9 cellular contexts compared by ENCODE assay signal in the genomic region with DNA sequence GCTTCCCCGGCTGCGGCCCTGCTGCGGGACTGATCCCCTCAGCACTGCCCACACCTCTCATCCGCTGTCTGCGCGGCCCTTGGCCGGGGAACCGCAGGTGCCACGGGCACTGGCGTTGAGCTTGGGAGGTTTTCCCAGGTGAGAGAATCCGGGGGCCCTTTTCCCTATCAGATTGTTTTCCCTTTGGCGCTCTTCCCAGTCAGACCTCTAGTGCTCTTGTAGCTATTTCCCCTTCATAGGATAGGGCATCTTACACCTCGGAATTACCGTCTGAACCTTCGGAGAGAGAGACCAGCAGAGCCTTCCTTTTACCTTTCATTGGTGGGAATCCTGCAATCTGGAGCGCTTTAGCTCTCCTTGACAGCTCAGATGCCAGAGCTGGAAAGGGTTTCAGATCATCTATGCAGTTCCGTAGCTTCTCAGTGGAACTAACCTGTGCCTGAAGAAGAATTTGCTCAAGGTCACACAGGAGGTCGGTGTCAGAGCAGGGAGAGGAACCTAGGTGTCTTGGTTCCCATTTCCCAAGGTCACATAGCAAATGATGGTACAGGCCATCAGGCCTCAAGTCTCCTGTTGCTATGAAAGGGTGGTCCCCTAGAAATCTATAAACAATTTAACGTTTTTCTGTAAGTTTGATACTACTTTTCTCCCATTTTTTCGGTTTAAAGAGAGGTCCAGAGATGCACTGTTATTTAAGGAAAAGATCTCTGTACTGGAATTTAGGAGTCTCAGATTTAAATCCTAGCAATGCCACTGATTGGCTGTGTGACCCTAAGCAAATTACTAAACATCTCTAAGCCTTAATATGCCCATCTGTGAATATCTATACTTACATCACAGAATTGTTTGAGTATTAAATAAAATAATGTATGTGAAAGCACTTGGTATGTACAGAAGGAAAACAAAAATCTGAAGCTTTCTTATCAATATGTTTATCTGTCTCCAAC. TPM values are rescaled to one million over a fixed set of nuclear protein-coding genes. Genes with fewer than 3 reads are reported as not detected.
DNase-seq lines count a peak whose midpoint lies in the region; ATAC-seq, FAIRE-seq and TF ChIP-seq lines count a peak whose summit lies in the region.
"Had no signal": no experiment of that assay in that cellular context is flagged by ENCODE, and none has a peak within 500 bp of the region (broad histone marks: within the 10 kb centered on the region; RNA-seq: fewer than 3 reads in every experiment).

No MANE protein-coding gene starts in this region.

- peak overlapping the region; percentile 81 to 87 for H3K27ac ChIP-seq in ascending aorta
- H3K27ac ChIP-seq in keratinocyte (ENCODE audit: control insufficient read depth, insufficient read depth, low read length), result peak overlapping the region; percentile 57
- H3K27ac ChIP-seq in stomach, result peak overlapping the region; percentile 77 to 97 (median 92)

- H3K9me3 ChIP-seq in ascending aorta, result no peaks in the 10 kb centered on the region
- no peaks in the 10 kb centered on the region for H3K9me3 ChIP-seq in keratinocyte (ENCODE audit: control insufficient read depth, low read depth, low read length)
- H3K9me3 ChIP-seq in stomach, result no peaks in the 10 kb centered on the region

- peaks cover 5 to 22% of the 10 kb centered on the region in 2 donors for H3K4me1 ChIP-seq in ascending aorta
- peaks cover 33% of the 10 kb centered on the region for H3K4me1 ChIP-seq in keratinocyte (ENCODE audit: control insufficient read depth, extremely low read depth, insufficient read depth, low read length)
- peaks cover 13 to 47% (median 28%) of the 10 kb centered on the region in 4 donors for H3K4me1 ChIP-seq in stomach

- H3K9me1 ChIP-seq in keratinocyte (ENCODE audit: control insufficient read depth, extremely low read depth, insufficient read depth, low read length), result no peaks in the 10 kb centered on the region

- H3K79me2 ChIP-seq in keratinocyte (ENCODE audit: control insufficient read depth, insufficient read depth, low read length), result peaks cover 42% of the 10 kb centered on the region

- H3K4me3 ChIP-seq in ascending aorta, result peak overlapping the region; percentile 79 to 90
- peak overlapping the region; percentile 61 to 88 (median 76) for H3K4me3 ChIP-seq in keratinocyte (ENCODE audit: control insufficient read depth in 2 of 3, extremely low read depth in 1 of 3, insufficient read depth in 2 of 3, low read depth in 1 of 3, low read length in 3 of 3)
- peak overlapping the region; percentile 64 to 98 (median 90) for H3K4me3 ChIP-seq in stomach

- FAIRE-seq in keratinocyte (lab: Jason Lieb, UNC), result no peak

- peak overlapping the region; percentile 85 for H3K9ac ChIP-seq in keratinocyte (ENCODE audit: control insufficient read depth, extremely low read depth, insufficient read depth, low read length)

- DNase-seq in A172 (ENCODE audit: low spot score) (peak; percentile 19), NCI-H1092 treated with DMSO at 0.1 percent for 48 hours (lab: John Stamatoyannopoulos, UW) (peak; percentile 80), ascending aorta (ENCODE audit: low spot score in 2 of 2) (no peak), keratinocyte (ENCODE audit: low read depth, low spot score) (no peak), stomach (no peak), NCI-H1436 (lab: John Stamatoyannopoulos, UW) (no peak)

- H3K27me3 ChIP-seq in ascending aorta (no peaks in the 10 kb centered on the region), keratinocyte (ENCODE audit: control insufficient read depth, extremely low read depth, insufficient read depth, low read length) (no peaks in the 10 kb centered on the region), stomach (no peaks in the 10 kb centered on the region)

- H3K4me2 ChIP-seq in keratinocyte (ENCODE audit: control insufficient read depth, extremely low read depth, insufficient read depth, low read depth, low read length), result peak overlapping the region; percentile 73

- H4K20me1 ChIP-seq in keratinocyte (ENCODE audit: control insufficient read depth, extremely low read depth, insufficient read depth, low read length), result no peaks in the 10 kb centered on the region

- H2AFZ ChIP-seq in keratinocyte (ENCODE audit: control insufficient read depth, low read length), result peak overlapping the region; percentile 46

- whole genome bisulfite sequencing in stomach, 5 donors, result 10 to 15% (median 10%) methylated on average over 11 to 20 of the region's 20 CpGs

- no peak for TF ChIP-seq EP300 in stomach (IDR thresholded peaks at IDR 0.05)

- intact Hi-C loops in ascending aorta (cut with DNase I), result loop anchor here (1.0 to 5.0 kb wide), 5 partner anchors 19 to 357 kb away; a partner anchor contains a TSS
- intact Hi-C loops in stomach (cut with DNase I; ENCODE audit: low total_unique reads), result no loop called here

- dilution Hi-C loops in keratinocyte (cut with MboI; ENCODE audit: extremely low pct_ligation_motif_present, low sequenced_read_pairs), result no loop called here

- H3K36me3 ChIP-seq in ascending aorta (no peaks in the 10 kb centered on the region), keratinocyte (ENCODE audit: control insufficient read depth in 2 of 2, extremely low read depth in 1 of 2, insufficient read depth in 2 of 2, low read length in 2 of 2) (peaks cover 0 to 3% of the 10 kb centered on the region in 2 experiments), stomach (no peaks in the 10 kb centered on the region)

- ATAC-seq in GM18519 (IDR thresholded peaks at IDR 0.05; ENCODE audit: low FRiP score, unreplicated experiment) (peak; percentile 15), GM19463 (IDR thresholded peaks at IDR 0.05; ENCODE audit: unreplicated experiment) (no peak)

- TF ChIP-seq CTCF in ascending aorta (IDR thresholded peaks at IDR 0.05) (no peak), keratinocyte (optimal IDR thresholded peaks at IDR 0.05 in 1 of 3, IDR thresholded peaks at IDR 0.05 in 1 of 3, conservative IDR thresholded peaks at IDR 0.05 in 1 of 3; ENCODE audit: extremely low read depth in 1 of 3, insufficient read depth in 2 of 3, low read length in 3 of 3) (no peak), stomach (IDR thresholded peaks at IDR 0.05) (no peak)

- no peak for TF ChIP-seq POLR2A in stomach (IDR thresholded peaks at IDR 0.05)

RNA-seq across cellular contexts. Expression of a gene that starts 0.9 kb away (rescaled TPM):
- 66.2 and 71.5 TPM in 2 replicates for total RNA-seq in A172 (2014; rRNA removed; shearing (Covaris generic))
- total RNA-seq in ascending aorta (17.7 TPM), stomach (100 to 1,000 TPM in 2 of 5 donors, 10 to 100 TPM in 3; 42.9 to 731 (median 68.4) TPM)
- polyA plus RNA-seq in keratinocyte (59.4 to 118 TPM (median 110 TPM) in 3 replicates), stomach (10 to 100 TPM; 25.5 to 35.3 (median 25.6) TPM)
- polyA plus RNA-seq in keratinocyte (2011; ENCODE audit: low read depth), result 32.8 TPM
- 67.0 and 116 TPM in 2 replicates for polyA plus RNA-seq in keratinocyte (2011; cell fraction: cytosol; rRNA removed)
- 67.9 and 81.5 TPM in 2 replicates for polyA plus RNA-seq in keratinocyte (2011; cell fraction: nucleus; rRNA removed)
- 76.5 and 80.3 TPM in 2 replicates for polyA plus RNA-seq in keratinocyte (2012; ENCODE audit: low replicate concordance)
- polyA minus RNA-seq in keratinocyte, result 28.9 to 116 TPM (median 51.2 TPM) in 3 replicates
- polyA minus RNA-seq in keratinocyte (2011; cell fraction: cytosol; rRNA and poly(A)+ RNA removed), result 60.4 TPM
- 20.3 and 30.2 TPM in 2 replicates for polyA minus RNA-seq in keratinocyte (2011; cell fraction: nucleus; rRNA and poly(A)+ RNA removed)

RNA-seq across cellular contexts. Expression of a gene that starts 18.8 kb away (rescaled TPM):
- 10.7 and 14.4 TPM in 2 replicates for total RNA-seq in A172 (2014; rRNA removed; shearing (Covaris generic))
- total RNA-seq in ascending aorta, result 6.7 TPM
- polyA plus RNA-seq in keratinocyte, result 4.1 to 6.1 TPM (median 4.9 TPM) in 3 replicates
- 3.9 TPM for polyA plus RNA-seq in keratinocyte (2011; ENCODE audit: low read depth)
- polyA plus RNA-seq in keratinocyte (2011; cell fraction: cytosol; rRNA removed), result 3.1 and 4.6 TPM in 2 replicates
- 0.73 and 1.3 TPM in 2 replicates for polyA plus RNA-seq in keratinocyte (2011; cell fraction: nucleus; rRNA removed)
- polyA plus RNA-seq in keratinocyte (2012; ENCODE audit: low replicate concordance), result 3.9 and 6.3 TPM in 2 replicates
- polyA minus RNA-seq in keratinocyte, result 5.6 to 8.1 TPM (median 5.7 TPM) in 3 replicates
- polyA minus RNA-seq in keratinocyte (2011; cell fraction: cytosol; rRNA and poly(A)+ RNA removed), result 3.1 TPM
- 1.5 and 1.9 TPM in 2 replicates for polyA minus RNA-seq in keratinocyte (2011; cell fraction: nucleus; rRNA and poly(A)+ RNA removed)
- 10 to 100 TPM in 1 of 5 donors, 1 to 10 TPM in 2, under 1 TPM in 1, not detected in 1; 0.87 to 20.4 (median 3.4) TPM for total RNA-seq in stomach
- polyA plus RNA-seq in stomach, result 10 to 100 TPM in 1 of 3 donors, 1 to 10 TPM in 1, under 1 TPM in 1; 0.80 to 13.1 (median 5.2) TPM

RNA-seq across cellular contexts. Expression of a gene that starts 57.7 kb away (rescaled TPM):
- total RNA-seq in A172 (2014; rRNA removed; shearing (Covaris generic)), result not detected in 2 replicates
- total RNA-seq in ascending aorta (not detected), stomach (under 1 TPM in 2 of 5 donors, not detected in 3; 0.29 to 0.45 TPM)
- polyA plus RNA-seq in keratinocyte (not detected in 3 replicates), stomach (not detected)
- polyA plus RNA-seq in keratinocyte (2011; ENCODE audit: low read depth), result not detected
- not detected in 2 replicates for polyA plus RNA-seq in keratinocyte (2011; cell fraction: cytosol; rRNA removed)
- polyA plus RNA-seq in keratinocyte (2011; cell fraction: nucleus; rRNA removed), result not detected in 2 replicates
- 0.07 TPM in 2 replicates for polyA plus RNA-seq in keratinocyte (2012; ENCODE audit: low replicate concordance)
- not detected in 3 replicates for polyA minus RNA-seq in keratinocyte
- polyA minus RNA-seq in keratinocyte (2011; cell fraction: cytosol; rRNA and poly(A)+ RNA removed), result not detected
- polyA minus RNA-seq in keratinocyte (2011; cell fraction: nucleus; rRNA and poly(A)+ RNA removed), result not detected in 2 replicates
- total RNA-seq: pulmonary artery endothelial cell had no signal

Comparison
In these comparisons a context has a peak if more than half of its experiments do, and no peak if none do; other contexts are left out.
1. DNase-seq: peak in A172 (single experiment) and NCI-H1092 treated with DMSO at 0.1 percent for 48 hours (single experiment); none in ascending aorta (0 of 2), keratinocyte (single experiment), stomach (single experiment) and NCI-H1436 (single experiment).
2. Peak in every context shown above with its lines, with median percentiles within 50 percentile points of each other: H3K27ac ChIP-seq and H3K4me3 ChIP-seq.